In genomic region chrY:20802659-20803058, GRCh38 we compare ENCODE assay signal across 34 cellular contexts. TPM values are rescaled to one million over a fixed set of nuclear protein-coding genes. Genes with fewer than 3 reads are reported as not detected.
"Had no signal": no experiment of that assay in that cellular context is flagged by ENCODE, and none has a peak within 500 bp of the region (broad histone marks: within the 10 kb centered on the region; RNA-seq: fewer than 3 reads in every experiment).

No MANE protein-coding gene starts in this region.

- ATAC-seq: activated CD8-positive, alpha-beta T cell treated with anti-CD3 and anti-CD28 coated beads for 36 hours; activated T-cell treated with anti-CD3 and anti-CD28 coated beads, Interleukin-2, amount 50 U/mL, for 72 hours; activated T-helper 17 cell treated with anti-CD3 and anti-CD28 coated beads, Interleukin-2, amount 50 U/mL, for 72 hours; Panc1 had no signal

- DNase-seq: activated CD4-positive, alpha-beta T cell treated with anti-CD3 and anti-CD28 coated beads, Interleukin-2, amount 10 ng/mL, durations not matched to agents 24 days and 14 days; activated CD4-positive, alpha-beta T cell treated with anti-CD3 and anti-CD28 coated beads, Interleukin-2, amount 50 U/mL, for 4 hours; activated CD8-positive, alpha-beta T cell treated with anti-CD3 and anti-CD28 coated beads for 36 hours; activated effector memory CD4-positive, alpha-beta T cell treated with anti-CD3 and anti-CD28 coated beads, Interleukin-2, amount 50 U/mL, for 16 hours; activated naive CD4-positive, alpha-beta T cell; activated naive CD4-positive, alpha-beta T cell treated with anti-CD3 and anti-CD28 coated beads, Interleukin-2, amount 50 U/mL, for 16 hours; activated naive CD8-positive, alpha-beta T cell treated with anti-CD3 and anti-CD28 coated beads for 36 hours; activated T-cell treated with anti-CD3 and anti-CD28 coated beads, Interleukin-2, amount 50 U/mL, for 1 hour; activated T-cell treated with anti-CD3 and anti-CD28 coated beads, Interleukin-2, amount 50 U/mL, for 72 hours; amniotic stem cell; aorta; brain microvascular endothelial cell; central memory CD4-positive, alpha-beta T cell; Karpas-422; MM.1S; NCI-H1048; NCI-H1105 treated with DMSO at 0.1 percent for 48 hours; NCI-H1436; NCI-H1694; NCI-H1930; NCI-H2081 treated with DMSO at 0.1 percent for 48 hours; NCI-H345; NCI-H524 treated with DMSO at 0.1 percent for 48 hours; SIG-M5; SW 1271; T-helper 1 cell; T1000; WERI-Rb-1 had no signal

- H3K27me3 Mint-ChIP-seq: activated CD4-positive, alpha-beta T cell treated with anti-CD3 and anti-CD28 coated beads, Interleukin-2, amount 10 ng/mL, durations not matched to agents 24 days and 14 days; activated CD8-positive, alpha-beta T cell treated with anti-CD3 and anti-CD28 coated beads for 36 hours; activated naive CD8-positive, alpha-beta T cell treated with anti-CD3 and anti-CD28 coated beads for 36 hours; activated T-helper 17 cell treated with anti-CD3 and anti-CD28 coated beads, Interleukin-2, amount 50 U/mL, for 72 hours had no signal

- H3K36me3 Mint-ChIP-seq: activated naive CD8-positive, alpha-beta T cell treated with anti-CD3 and anti-CD28 coated beads for 36 hours had no signal

- H3K9me3 Mint-ChIP-seq: activated CD4-positive, alpha-beta T cell treated with anti-CD3 and anti-CD28 coated beads, Interleukin-2, amount 10 ng/mL, durations not matched to agents 24 days and 14 days; activated CD8-positive, alpha-beta T cell treated with anti-CD3 and anti-CD28 coated beads for 36 hours; activated T-cell treated with anti-CD3 and anti-CD28 coated beads, Interleukin-2, amount 50 U/mL, for 72 hours; activated T-helper 17 cell treated with anti-CD3 and anti-CD28 coated beads, Interleukin-2, amount 50 U/mL, for 72 hours had no signal

- H3K4me3 Mint-ChIP-seq: activated CD4-positive, alpha-beta T cell treated with anti-CD3 and anti-CD28 coated beads, Interleukin-2, amount 10 ng/mL, durations not matched to agents 24 days and 14 days; activated CD8-positive, alpha-beta T cell treated with anti-CD3 and anti-CD28 coated beads for 36 hours; activated naive CD8-positive, alpha-beta T cell treated with anti-CD3 and anti-CD28 coated beads for 36 hours; activated T-cell treated with anti-CD3 and anti-CD28 coated beads, Interleukin-2, amount 50 U/mL, for 72 hours; activated T-helper 17 cell treated with anti-CD3 and anti-CD28 coated beads, Interleukin-2, amount 50 U/mL, for 72 hours had no signal

- H3K27ac Mint-ChIP-seq: activated CD4-positive, alpha-beta T cell treated with anti-CD3 and anti-CD28 coated beads, Interleukin-2, amount 10 ng/mL, durations not matched to agents 24 days and 14 days; activated CD8-positive, alpha-beta T cell treated with anti-CD3 and anti-CD28 coated beads for 36 hours; activated naive CD8-positive, alpha-beta T cell treated with anti-CD3 and anti-CD28 coated beads for 36 hours; activated T-cell treated with anti-CD3 and anti-CD28 coated beads, Interleukin-2, amount 50 U/mL, for 72 hours; activated T-helper 17 cell treated with anti-CD3 and anti-CD28 coated beads, Interleukin-2, amount 50 U/mL, for 72 hours had no signal

RNA-seq across cellular contexts. Expression of gene RPS4Y2, which starts 46.8 kb away (rescaled TPM):
- total RNA-seq: activated CD4-positive, alpha-beta T cell treated with anti-CD3 and anti-CD28 coated beads, Interleukin-2, amount 10 ng/mL, durations not matched to agents 24 days and 14 days; activated CD8-positive, alpha-beta memory T cell treated with anti-CD3 and anti-CD28 coated beads for 36 hours; activated CD8-positive, alpha-beta T cell treated with anti-CD3 and anti-CD28 coated beads for 36 hours; activated naive CD8-positive, alpha-beta T cell treated with anti-CD3 and anti-CD28 coated beads for 36 hours; activated T-cell treated with anti-CD3 and anti-CD28 coated beads, Interleukin-2, amount 50 U/mL, for 72 hours; aorta; cerebellum; NCI-H460; RPMI7951 had no signal
